1 cellular context compared by ENCODE assay signal in genomic region chr5:86929123-86929766, GRCh38.
TF ChIP-seq lines count a peak whose summit lies in the region.

No MANE protein-coding gene starts in this region.

TF ChIP-seq in H1, 55 proteins besides CTCF, POLR2A, EP300 and RAD21 (continued from another document):
- TF ChIP-seq BACH1 (IDR thresholded peaks at IDR 0.05; ENCODE audit: low read length) (0 out of 2 replicates have a peak, but pooled peaks have one; percentile 21), JUND (IDR thresholded peaks at IDR 0.05; ENCODE audit: low read length) (no peak), YY1 (IDR thresholded peaks at IDR 0.05; ENCODE audit: low read depth, low read length) (peak; percentile 68), SP1 (IDR thresholded peaks at IDR 0.05; ENCODE audit: low read depth, low read length) (no peak), TEAD4 (IDR thresholded peaks at IDR 0.05; ENCODE audit: low read depth, low read length) (peak; percentile 65; the same call in 1 of the 2 replicates), KDM1A (IDR thresholded peaks at IDR 0.05; ENCODE audit: borderline replicate concordance, low read length) (no peak), EZH2 (IDR thresholded peaks at IDR 0.05; ENCODE audit: low read depth, low read length, severe bottlenecking) (no peak), FOSL1 (IDR thresholded peaks at IDR 0.05; ENCODE audit: insufficient read depth, low read depth, low read length) (no peak), RNF2 (IDR thresholded peaks at IDR 0.05; ENCODE audit: borderline replicate concordance, low read depth, low read length, missing control alignments, poor library complexity, severe bottlenecking) (no peak), E2F6 (IDR thresholded peaks at IDR 0.05) (no peak), KDM4A (IDR thresholded peaks at IDR 0.05; ENCODE audit: low read depth, low read length, severe bottlenecking) (no peak), RXRA (IDR thresholded peaks at IDR 0.05; ENCODE audit: insufficient read depth, low read depth, low read length) (no peak), CHD1 (IDR thresholded peaks at IDR 0.05; ENCODE audit: low read depth, low read length) (no peak), SUZ12 (IDR thresholded peaks at IDR 0.05; ENCODE audit: low read length) (no peak), KDM5A (IDR thresholded peaks at IDR 0.05; ENCODE audit: low read length) (no peak), POLR2AphosphoS5 (IDR thresholded peaks at IDR 0.05; ENCODE audit: low read depth, low read length) (no peak), CBX8 (IDR thresholded peaks at IDR 0.05; ENCODE audit: borderline replicate concordance, low read depth, low read length) (no peak), ASH2L (IDR thresholded peaks at IDR 0.05; ENCODE audit: low read length) (peak; percentile 53), BRCA1 (IDR thresholded peaks at IDR 0.05; ENCODE audit: low read depth, low read length) (no peak), POU5F1 (IDR thresholded peaks at IDR 0.05; ENCODE audit: low read depth, low read length) (0 out of 2 replicates have a peak, but pooled peaks have one; percentile 65), GTF2F1 (IDR thresholded peaks at IDR 0.05; ENCODE audit: borderline replicate concordance, low read depth, low read length) (no peak), MAFK (IDR thresholded peaks at IDR 0.05; ENCODE audit: low read depth, low read length) (peak; percentile 55; the same call in 1 of the 2 replicates), ATF2 (IDR thresholded peaks at IDR 0.05; ENCODE audit: low read length) (peak; percentile 73; the same call in 1 of the 2 replicates), USF2 (IDR thresholded peaks at IDR 0.05; ENCODE audit: low read length) (no peak), CREB1 (IDR thresholded peaks at IDR 0.05) (peak; percentile 62; the same call in 1 of the 2 replicates), RFX5 (IDR thresholded peaks at IDR 0.05; ENCODE audit: borderline replicate concordance, low read depth, low read length) (no peak), JUN (IDR thresholded peaks at IDR 0.05; ENCODE audit: low read depth, low read length) (0 out of 2 replicates have a peak, but pooled peaks have one; percentile 20), SAP30 (IDR thresholded peaks at IDR 0.05; ENCODE audit: insufficient read depth, insufficient replicate concordance, low read length) (no peak), TBP (IDR thresholded peaks at IDR 0.05; ENCODE audit: low read depth, low read length) (no peak), NANOG (IDR thresholded peaks at IDR 0.05; ENCODE audit: insufficient read depth, low read depth, low read length, poor library complexity, severe bottlenecking) (peak; percentile 96), CHD7 (IDR thresholded peaks at IDR 0.05; ENCODE audit: insufficient replicate concordance, low read length) (peak; percentile 95), TAF1 (IDR thresholded peaks at IDR 0.05; ENCODE audit: low read depth, low read length) (no peak), CTBP2 (IDR thresholded peaks at IDR 0.05; ENCODE audit: borderline replicate concordance, insufficient read depth, insufficient read length, low read length) (peak; percentile 58), CBX5 (IDR thresholded peaks at IDR 0.05; ENCODE audit: low read depth, low read length) (no peak), PHF8 (conservative IDR thresholded peaks at IDR 0.05; ENCODE audit: low read depth, low read length) (no peak), HDAC6 (IDR thresholded peaks at IDR 0.05; ENCODE audit: low read depth, low read length) (no peak), MAX (IDR thresholded peaks at IDR 0.05) (peak; percentile 41; the same call in 1 of the 2 replicates), SRF (IDR thresholded peaks at IDR 0.05; ENCODE audit: low read depth, low read length) (no peak), HDAC2 (IDR thresholded peaks at IDR 0.05; ENCODE audit: borderline replicate concordance in 1 of 2, low read depth in 2 of 2, low read length in 2 of 2) (peak; percentile 92 to 99; a peak in 3 of 4 replicates), RBBP5 (IDR thresholded peaks at IDR 0.05; ENCODE audit: borderline replicate concordance, low read depth, low read length) (no peak), NRF1 (IDR thresholded peaks at IDR 0.05; ENCODE audit: low read depth, low read length) (no peak), BCL11A (IDR thresholded peaks at IDR 0.05; ENCODE audit: low read depth in 2 of 2, low read length in 2 of 2) (peak in 1 of 2 experiments; percentile 90)
